ENCODE assay signal across 8 cellular contexts in the genomic region with DNA sequence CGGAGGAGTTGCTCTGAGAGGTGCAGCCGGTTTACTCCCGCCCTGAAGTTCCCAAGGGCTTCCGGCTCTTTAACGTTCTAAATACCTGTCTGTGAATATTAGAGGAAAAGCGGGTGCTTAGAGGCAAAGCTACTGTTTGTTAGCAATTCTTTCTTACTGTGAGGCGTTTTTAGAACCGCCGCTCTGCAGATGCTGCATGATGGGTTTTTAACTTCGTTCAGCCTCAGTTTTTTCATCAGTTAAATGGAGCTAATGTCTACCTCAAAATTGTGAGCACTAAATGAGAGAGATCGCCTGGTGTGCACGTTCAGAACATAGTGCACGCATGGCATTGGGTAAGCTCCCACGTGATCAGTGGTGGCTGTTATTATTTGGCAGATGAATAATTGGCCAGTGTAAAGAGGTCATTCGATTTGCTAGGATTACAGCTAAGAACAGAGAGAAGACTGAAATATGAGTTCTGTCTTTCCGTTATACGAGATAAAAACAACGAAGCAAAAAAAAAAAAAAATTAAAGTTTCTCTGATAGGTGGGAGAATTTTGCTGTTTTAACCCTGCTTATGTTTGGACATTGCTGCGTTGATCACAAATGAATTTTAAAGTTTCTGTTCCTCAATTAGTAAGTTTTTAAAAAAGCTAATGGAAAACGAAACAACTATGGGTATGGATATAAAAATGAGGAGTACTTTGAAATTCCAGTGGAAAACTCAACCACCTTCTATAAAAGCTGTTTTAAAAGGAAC. TPM values are rescaled to one million over a fixed set of nuclear protein-coding genes. Genes with fewer than 3 reads are reported as not detected.
A peak's percentile ranks its signal among the peaks of the same experiment; 100 is the strongest.
DNase-seq lines count a peak whose midpoint lies in the region; TF ChIP-seq lines count a peak whose summit lies in the region.

No MANE protein-coding gene starts in this region.

- H3K36me3 ChIP-seq in H7 (replicated peaks; ENCODE audit: control insufficient read depth, insufficient read depth, low read length) = peaks cover 4% of the 10 kb centered on the region
- H3K36me3 ChIP-seq in ascending aorta = no peaks in the 10 kb centered on the region

- TF ChIP-seq CTCF in ascending aorta (IDR thresholded peaks at IDR 0.05) = no peak

- H3K27me3 ChIP-seq in H7 (ENCODE audit: control insufficient read depth, insufficient read depth, low read length) = no peaks in the 10 kb centered on the region
- H3K27me3 ChIP-seq in ascending aorta = no peaks in the 10 kb centered on the region

- DNase-seq in H7 (no peak), LHCN-M2 (ENCODE audit: low read depth) (peak; percentile 96), ascending aorta (ENCODE audit: low spot score in 2 of 2) (peak; percentile 18 to 91), hepatic stellate cell (ENCODE audit: low spot score) (peak; percentile 37), epidermal melanocyte (ENCODE audit: insufficient read length, low spot score) (no peak)

- H3K27ac ChIP-seq in ascending aorta = peak overlapping the region; percentile 79 to 84
- peak overlapping the region in 20 of 21 experiments; percentile 71 to 92 (median 85) for H3K27ac ChIP-seq in skin epidermis

- H3K9me3 ChIP-seq in ascending aorta = no peaks in the 10 kb centered on the region

- intact Hi-C loops in ascending aorta (cut with DNase I) = loop anchor here (1.0 to 5.0 kb wide), 4 partner anchors 138 to 1707 kb away; a partner anchor contains a TSS

- TF ChIP-seq POLR2A in Raji (IDR thresholded peaks at IDR 0.05; ENCODE audit: insufficient read depth, low read depth, low read length) = peak; percentile 67; the same call in 1 of the 2 replicates

- H3K4me3 ChIP-seq in GM08714 (ENCODE audit: low read length) (peak overlapping the region; percentile 92), H7 (ENCODE audit: insufficient read depth, low read depth, low read length) (peak overlapping the region; percentile 91), ascending aorta (peak overlapping the region; percentile 77 to 90), skin epidermis (peak overlapping the region; percentile 72 to 89 (median 82))

- H3K4me1 ChIP-seq in ascending aorta = peaks cover 0 to 3% of the 10 kb centered on the region in 2 donors

RNA-seq across cellular contexts. Expression of a gene that starts 0.7 kb away (rescaled TPM):
- 38.8 and 44.4 TPM in 2 replicates for total RNA-seq in H7 (2014; rRNA removed; shearing (Covaris generic))
- total RNA-seq in LHCN-M2 (2014; rRNA removed) (21.2 and 21.7 TPM in 2 replicates), ascending aorta (2.9 TPM)
- polyA plus RNA-seq in LHCN-M2 (2012) = 14.2 TPM

RNA-seq across cellular contexts. Expression of a gene that starts 51.1 kb away (rescaled TPM):
- not detected in 2 replicates for total RNA-seq in H7 (2014; rRNA removed; shearing (Covaris generic))
- total RNA-seq in LHCN-M2 (2014; rRNA removed) (not detected in 2 replicates), ascending aorta (not detected)
- 0.29 TPM for polyA plus RNA-seq in LHCN-M2 (2012)

Comparison
In these comparisons a context has a peak if more than half of its experiments do, and no peak if none do; other contexts are left out.
1. DNase-seq: peak in LHCN-M2 (single experiment), ascending aorta (2 of 2) and hepatic stellate cell (single experiment); none in H7 (single experiment) and epidermal melanocyte (single experiment).
2. Peak in every context shown above with its lines, with median percentiles within 50 percentile points of each other: H3K4me3 ChIP-seq.